8 cellular contexts compared by ENCODE assay signal in genomic region chr22:45009881-45010531, GRCh38. TPM values are rescaled to one million over a fixed set of nuclear protein-coding genes. Genes with fewer than 3 reads are reported as not detected.
DNase-seq lines count a peak whose midpoint lies in the region; ATAC-seq and TF ChIP-seq lines count a peak whose summit lies in the region.

PHF21B (minus strand) TSS chr22:45010005; CDS start chr22:45009549, 456 bp downstream.

- H3K4me3 ChIP-seq in foreskin fibroblast (ENCODE audit: low read depth in 1 of 2, low read length in 2 of 2): peak within 1 kb of the TSS; percentile 55 to 57

- peak; percentile 75 for DNase-seq in DMS53 (lab: John Stamatoyannopoulos, UW)
- peak; percentile 34 for DNase-seq in NCI-H146 treated with DMSO at 0.1 percent for 48 hours (lab: John Stamatoyannopoulos, UW; ENCODE audit: unreplicated experiment)
- DNase-seq in activated CD8-positive, alpha-beta memory T cell treated with anti-CD3 and anti-CD28 coated beads, Interleukin-2, amount 50 U/mL, for 24 hours (ENCODE audit: extremely low read depth): peak; percentile 5
- peak; percentile 8 to 52 for DNase-seq in foreskin fibroblast
- DNase-seq in occipital lobe (lab: John Stamatoyannopoulos, UW): peak; percentile 50
- no peak for DNase-seq in AML-193 (lab: John Stamatoyannopoulos, UW)

- ATAC-seq in GM19035 (IDR thresholded peaks at IDR 0.05; ENCODE audit: unreplicated experiment): no peak
- ATAC-seq in GM18858 (IDR thresholded peaks at IDR 0.05; ENCODE audit: unreplicated experiment): no peak

- no peak for TF ChIP-seq CTCF in foreskin fibroblast (IDR thresholded peaks at IDR 0.05; ENCODE audit: low read depth, low read length)

RNA-seq across cellular contexts. Expression of gene PHF21B, which starts in this region (rescaled TPM):
- 8.1 TPM for total RNA-seq in occipital lobe

Comparison
In these comparisons a context has a peak if more than half of its experiments do, and no peak if none do; other contexts are left out.
1. DNase-seq: peak in DMS53 (single experiment), NCI-H146 treated with DMSO at 0.1 percent for 48 hours (single experiment), activated CD8-positive, alpha-beta memory T cell treated with anti-CD3 and anti-CD28 coated beads, Interleukin-2, amount 50 U/mL, for 24 hours (single experiment), foreskin fibroblast (2 of 2) and occipital lobe (single experiment); none in AML-193 (0 of 2).